9 cellular contexts compared by ENCODE assay signal in the genomic region with DNA sequence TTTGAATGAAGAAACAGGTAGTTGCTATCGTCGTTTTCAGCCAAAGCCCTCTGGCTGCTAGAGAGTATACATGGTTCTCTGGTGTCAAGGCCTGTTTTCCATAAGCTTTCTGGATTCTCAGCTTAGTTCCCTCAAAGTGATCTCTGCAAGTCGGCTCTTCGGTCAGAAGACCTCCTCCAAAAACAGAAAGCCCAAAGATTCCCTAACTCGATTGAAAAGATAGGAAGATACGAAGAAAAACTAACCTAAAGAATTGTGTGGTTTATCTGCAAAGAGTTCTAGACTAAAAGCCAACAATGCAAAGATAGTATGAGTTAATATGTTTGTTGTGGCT. TPM values are rescaled to one million over a fixed set of nuclear protein-coding genes. Genes with fewer than 3 reads are reported as not detected.
DNase-seq lines count a peak whose midpoint lies in the region; ATAC-seq, FAIRE-seq and TF ChIP-seq lines count a peak whose summit lies in the region.
"Had no signal": no experiment of that assay in that cellular context is flagged by ENCODE, and none has a peak within 500 bp of the region (broad histone marks: within the 10 kb centered on the region; RNA-seq: fewer than 3 reads in every experiment).

No MANE protein-coding gene starts in this region.

- peak overlapping the region; percentile 86 for H3K4me3 ChIP-seq in Jurkat, Clone E6-1 (ENCODE audit: low read length)
- peak overlapping the region; percentile 75 to 91 for H3K4me3 ChIP-seq in ascending aorta
- H3K4me3 ChIP-seq in keratinocyte (ENCODE audit: control insufficient read depth in 2 of 3, extremely low read depth in 1 of 3, insufficient read depth in 2 of 3, low read depth in 1 of 3, low read length in 3 of 3), result peak overlapping the region; percentile 79 to 97 (median 86)
- peak overlapping the region; percentile 71 to 96 (median 94) for H3K4me3 ChIP-seq in subcutaneous abdominal adipose tissue (ENCODE audit: low read depth in 1 of 5, low read length in 5 of 5)

- intact Hi-C loops in activated CD4-positive, alpha-beta T cell treated with anti-CD3 and anti-CD28 coated beads for 36 hours (cut with DNase I, micrococcal nuclease), result loop anchor here in 1 of 2 experiments (5.0 kb wide), 1 partner anchor 1364 kb away; the partner anchor contains the start of gene USP45
- intact Hi-C loops in ascending aorta (cut with DNase I), result loop anchor here (5.0 kb wide), 1 partner anchor 534 kb away; no protein-coding TSS in a partner anchor

- H3K27ac ChIP-seq in ascending aorta, result peak overlapping the region; percentile 83 to 93
- H3K27ac ChIP-seq in keratinocyte (ENCODE audit: control insufficient read depth, insufficient read depth, low read length), result peak overlapping the region; percentile 80
- peak overlapping the region; percentile 80 for H3K27ac ChIP-seq in subcutaneous abdominal adipose tissue (ENCODE audit: low read depth, low read length)

- no peak for FAIRE-seq in keratinocyte (lab: Jason Lieb, UNC)
- FAIRE-seq: endometrium had no signal

- dilution Hi-C loops in keratinocyte (cut with MboI; ENCODE audit: extremely low pct_ligation_motif_present, low sequenced_read_pairs), result no loop called here

- no peaks in the 10 kb centered on the region for H4K20me1 ChIP-seq in keratinocyte (ENCODE audit: control insufficient read depth, extremely low read depth, insufficient read depth, low read length)

- peaks cover 6% of the 10 kb centered on the region for H3K36me3 Mint-ChIP-seq in activated CD4-positive, alpha-beta T cell treated with anti-CD3 and anti-CD28 coated beads for 36 hours (ENCODE audit: low read depth)

- H3K27me3 ChIP-seq in ascending aorta (no peaks in the 10 kb centered on the region), keratinocyte (ENCODE audit: control insufficient read depth, extremely low read depth, insufficient read depth, low read length) (no peaks in the 10 kb centered on the region), subcutaneous abdominal adipose tissue (ENCODE audit: control insufficient read depth in 5 of 5, insufficient read depth in 4 of 5, low read length in 5 of 5) (no peaks in the 10 kb centered on the region)

- CTCF ChIA-PET in activated CD4-positive, alpha-beta T cell treated with anti-CD3 and anti-CD28 coated beads for 36 hours (lab: Charles Lee), result interaction anchor here (0.6 kb wide), 1 partner anchor 143 kb away, joined by 3 read pairs; no protein-coding TSS in a partner anchor

- no peaks in the 10 kb centered on the region for H3K9me3 Mint-ChIP-seq in activated CD4-positive, alpha-beta T cell treated with anti-CD3 and anti-CD28 coated beads for 36 hours (ENCODE audit: low read depth)

- H3K27ac Mint-ChIP-seq in activated CD4-positive, alpha-beta T cell treated with anti-CD3 and anti-CD28 coated beads for 36 hours, result peak overlapping the region; percentile 84

- peak overlapping the region; percentile 97 for H2AFZ ChIP-seq in keratinocyte (ENCODE audit: control insufficient read depth, low read length)

- peaks cover 1% of the 10 kb centered on the region for H3K27me3 Mint-ChIP-seq in activated CD4-positive, alpha-beta T cell treated with anti-CD3 and anti-CD28 coated beads for 36 hours

- peaks cover 35% of the 10 kb centered on the region for H3K4me1 Mint-ChIP-seq in activated CD4-positive, alpha-beta T cell treated with anti-CD3 and anti-CD28 coated beads for 36 hours

- no peak for TF ChIP-seq CTCF in ascending aorta (IDR thresholded peaks at IDR 0.05)
- TF ChIP-seq CTCF in keratinocyte (optimal IDR thresholded peaks at IDR 0.05 in 1 of 3, IDR thresholded peaks at IDR 0.05 in 1 of 3, conservative IDR thresholded peaks at IDR 0.05 in 1 of 3; ENCODE audit: extremely low read depth in 1 of 3, insufficient read depth in 2 of 3, low read length in 3 of 3), result no peak

- H3K4me3 Mint-ChIP-seq in activated CD4-positive, alpha-beta T cell treated with anti-CD3 and anti-CD28 coated beads for 36 hours, result peak overlapping the region; percentile 99

- H3K4me1 ChIP-seq in ascending aorta (peaks cover 0 to 20% of the 10 kb centered on the region in 2 donors), keratinocyte (ENCODE audit: control insufficient read depth, extremely low read depth, insufficient read depth, low read length) (peaks cover 25% of the 10 kb centered on the region), subcutaneous abdominal adipose tissue (ENCODE audit: control insufficient read depth in 5 of 5, insufficient read depth in 5 of 5, low read length in 5 of 5) (peaks cover 0 to 22% (median 18%) of the 10 kb centered on the region in 5 donors)

- no peaks in the 10 kb centered on the region for H3K9me3 ChIP-seq in ascending aorta
- no peaks in the 10 kb centered on the region for H3K9me3 ChIP-seq in keratinocyte (ENCODE audit: control insufficient read depth, low read depth, low read length)
- H3K9me3 ChIP-seq in subcutaneous abdominal adipose tissue (ENCODE audit: control insufficient read depth in 5 of 5, low read length in 5 of 5), result no peaks in the 10 kb centered on the region

- ATAC-seq in activated CD4-positive, alpha-beta T cell treated with anti-CD3 and anti-CD28 coated beads for 36 hours, result peak; percentile 0
- ATAC-seq in GM19328 (IDR thresholded peaks at IDR 0.05; ENCODE audit: unreplicated experiment) (no peak), GM18517 (IDR thresholded peaks at IDR 0.05; ENCODE audit: unreplicated experiment) (no peak)

- H3K79me2 ChIP-seq in keratinocyte (ENCODE audit: control insufficient read depth, insufficient read depth, low read length), result peaks cover 44% of the 10 kb centered on the region

- no peaks in the 10 kb centered on the region for H3K36me3 ChIP-seq in ascending aorta
- no peaks in the 10 kb centered on the region for H3K36me3 ChIP-seq in keratinocyte (ENCODE audit: control insufficient read depth in 2 of 2, extremely low read depth in 1 of 2, insufficient read depth in 2 of 2, low read length in 2 of 2)
- no peaks in the 10 kb centered on the region for H3K36me3 ChIP-seq in subcutaneous abdominal adipose tissue (ENCODE audit: control insufficient read depth in 5 of 5, insufficient read depth in 5 of 5, low read length in 5 of 5)

- H3K4me2 ChIP-seq in keratinocyte (ENCODE audit: control insufficient read depth, extremely low read depth, insufficient read depth, low read depth, low read length), result peak overlapping the region; percentile 98

- no peak for DNase-seq in activated CD4-positive, alpha-beta T cell treated with anti-CD3 and anti-CD28 coated beads for 36 hours
- DNase-seq in activated CD4-positive, alpha-beta T cell treated with anti-CD3 and anti-CD28 coated beads, Interleukin-2, amount 50 U/mL, for 4 hours, result no peak
- no peak for DNase-seq in Jurkat, Clone E6-1 (ENCODE audit: low read depth, low spot score)
- DNase-seq in ascending aorta (ENCODE audit: low spot score in 2 of 2) (no peak), keratinocyte (ENCODE audit: low read depth, low spot score) (no peak)

- H3K9me1 ChIP-seq in keratinocyte (ENCODE audit: control insufficient read depth, extremely low read depth, insufficient read depth, low read length), result no peaks in the 10 kb centered on the region

- POLR2A ChIA-PET in activated CD4-positive, alpha-beta T cell treated with anti-CD3 and anti-CD28 coated beads for 36 hours (lab: Charles Lee), result no interaction called here

- H3K9ac ChIP-seq in keratinocyte (ENCODE audit: control insufficient read depth, extremely low read depth, insufficient read depth, low read length) (peak overlapping the region; percentile 90), subcutaneous abdominal adipose tissue (ENCODE audit: low read length in 5 of 5) (peak overlapping the region; percentile 37 to 91 (median 79))

RNA-seq across cellular contexts. Expression of gene ASCC3, which starts 0.5 kb away (rescaled TPM):
- total RNA-seq in activated CD4-positive, alpha-beta T cell treated with anti-CD3 and anti-CD28 coated beads for 36 hours, result 10 to 100 TPM; 50.3 to 53.4 TPM
- 18.4 TPM for polyA plus RNA-seq in Jurkat, Clone E6-1 (2012; ENCODE audit: insufficient read depth, insufficient read length)
- 12.7 TPM for total RNA-seq in ascending aorta
- polyA plus RNA-seq in keratinocyte, result 28.5 to 58.6 TPM (median 46.4 TPM) in 3 replicates
- 45.4 TPM for polyA plus RNA-seq in keratinocyte (2011; ENCODE audit: low read depth)
- 18.4 and 42.4 TPM in 2 replicates for polyA plus RNA-seq in keratinocyte (2011; cell fraction: cytosol; rRNA removed)
- 57.4 and 65.1 TPM in 2 replicates for polyA plus RNA-seq in keratinocyte (2011; cell fraction: nucleus; rRNA removed)
- polyA plus RNA-seq in keratinocyte (2012; ENCODE audit: low replicate concordance), result 19.2 and 32.6 TPM in 2 replicates
- 24.4 to 140 TPM (median 90.7 TPM) in 3 replicates for polyA minus RNA-seq in keratinocyte
- 46.2 TPM for polyA minus RNA-seq in keratinocyte (2011; cell fraction: cytosol; rRNA and poly(A)+ RNA removed)
- 91.9 and 166 TPM in 2 replicates for polyA minus RNA-seq in keratinocyte (2011; cell fraction: nucleus; rRNA and poly(A)+ RNA removed)
